In the genomic region with DNA sequence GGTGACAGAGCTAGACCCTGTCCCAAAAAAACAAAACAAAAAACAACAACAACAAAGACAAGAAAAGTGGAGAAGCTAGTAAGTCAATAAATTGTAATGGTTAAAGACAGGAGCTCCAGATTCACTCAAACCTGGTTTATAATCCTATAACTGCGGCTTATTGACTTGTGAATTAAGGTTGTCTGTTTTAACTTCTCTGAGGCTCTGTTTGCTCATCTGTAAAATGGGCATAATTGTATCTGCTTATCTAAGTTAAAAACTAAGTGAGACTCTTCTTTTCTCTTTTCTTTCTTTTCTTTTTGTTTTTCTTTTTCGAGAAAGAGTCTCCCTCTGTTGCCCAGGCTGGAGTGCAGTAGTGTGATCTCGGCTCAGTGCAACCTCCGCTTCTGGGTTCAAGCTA, we compare ENCODE assay signal across 28 cellular contexts.
A peak's percentile ranks its signal among the peaks of the same experiment; 100 is the strongest.
DNase-seq lines count a peak whose midpoint lies in the region; ATAC-seq, FAIRE-seq and TF ChIP-seq lines count a peak whose summit lies in the region.
"Had no signal": no experiment of that assay in that cellular context is flagged by ENCODE, and none has a peak within 500 bp of the region (broad histone marks: within the 10 kb centered on the region; RNA-seq: fewer than 3 reads in every experiment).

No MANE protein-coding gene starts in this region.

- H3K27ac Mint-ChIP-seq in nephron: peak overlapping the region; percentile 92 to 97 (median 95)
- H3K27ac Mint-ChIP-seq: CD14-positive monocyte; CD8-positive, alpha-beta memory T cell had no signal

- dilution Hi-C loops in endothelial cell of umbilical vein (cut with MboI; ENCODE audit: extremely low pct_ligation_motif_present, low sequenced_read_pairs): no loop called here

- no peak overlapping the region for H3K4me2 ChIP-seq in endothelial cell of umbilical vein (ENCODE audit: insufficient read depth, low read length)
- H3K4me2 ChIP-seq: KMS-11 had no signal

- H3K27ac ChIP-seq in heart left ventricle (peak overlapping the region in 10 of 12 donors; percentile 42 to 83 (median 66)), right cardiac atrium (ENCODE audit: low read length) (no peak overlapping the region), endothelial cell of umbilical vein (ENCODE audit: insufficient read depth, low read depth, low read length) (no peak overlapping the region), uterus (peak overlapping the region; percentile 61 to 68)
- H3K27ac ChIP-seq: 22Rv1, KMS-11 had no signal

- CTCF ChIA-PET in endothelial cell of umbilical vein (lab: Charles Lee): interaction anchor here (1.2 to 1.8 kb wide), 2 partner anchors 10 to 12 kb away, joined by 4 to 8 read pairs; no protein-coding TSS in a partner anchor

- peaks cover 43% of the 10 kb centered on the region for H3K9me3 Mint-ChIP-seq in nephron

- H3K9me1 ChIP-seq in endothelial cell of umbilical vein (replicated peaks; ENCODE audit: control insufficient read depth, extremely low read depth, insufficient read depth, low read length): no peaks in the 10 kb centered on the region

- intact Hi-C loops in heart left ventricle (cut with DNase I): loop anchor here in 2 of 10 donors (5.0 to 10.0 kb wide), 2 partner anchors 132 to 139 kb away; partner anchors contain the start of gene SEPTIN11 (in 1 of the 2)
- intact Hi-C loops in right cardiac atrium (cut with DNase I): no loop called here
- intact Hi-C loops in endothelial cell of umbilical vein (cut with micrococcal nuclease): no loop called here
- intact Hi-C loops in uterus (cut with DNase I; ENCODE audit: low total_unique reads): no loop called here

- peaks cover 0 to 24% (median 2%) of the 10 kb centered on the region in 12 donors for H3K9me3 ChIP-seq in heart left ventricle
- H3K9me3 ChIP-seq in right cardiac atrium (ENCODE audit: control insufficient read depth, low read length): no peaks in the 10 kb centered on the region
- no peaks in the 10 kb centered on the region for H3K9me3 ChIP-seq in endothelial cell of umbilical vein (replicated peaks; ENCODE audit: control insufficient read depth, insufficient read depth, low read length)
- H3K9me3 ChIP-seq in uterus: no peaks in the 10 kb centered on the region

- BruUV-seq in endothelial cell of umbilical vein (replicated peaks; lab: Mats Ljungman, UMichigan): no TSS peak

- DNase-seq in heart left ventricle: no peak
- DNase-seq in right cardiac atrium: no peak
- DNase-seq in endothelial cell of umbilical vein (ENCODE audit: low read depth, low spot score): no peak
- DNase-seq in uterus: no peak
- DNase-seq in NCI-H2029 (lab: John Stamatoyannopoulos, UW): no peak
- no peak for DNase-seq in H4 (ENCODE audit: low spot score)
- DNase-seq: ACHN; BE2C; Calu3; CD8-positive, alpha-beta memory T cell; DMS79 treated with DMSO at 0.1 percent for 48 hours; H7; NCI-H1048; NCI-H1417; NCI-H1694; NCI-H2081; NCI-H2227 treated with DMSO at 0.1 percent for 48 hours; NCI-H510A; NCI-H69; RPMI8226; SHP77 had no signal

- H3K4me1 ChIP-seq in heart left ventricle (peaks cover 0 to 25% (median 5%) of the 10 kb centered on the region in 12 donors), right cardiac atrium (ENCODE audit: control insufficient read depth, insufficient read depth, low read length) (no peaks in the 10 kb centered on the region), endothelial cell of umbilical vein (ENCODE audit: control insufficient read depth, extremely low read depth, insufficient read depth, low read length) (peaks cover 3% of the 10 kb centered on the region), uterus (no peaks in the 10 kb centered on the region)
- H3K4me1 ChIP-seq: BE2C had no signal

- WGBS in heart left ventricle, 4 donors: 96 to 98% (median 97%) methylated on average over 4 of the region's 4 CpGs
- 95% methylated on average over 4 of the region's 4 CpGs for WGBS in right cardiac atrium

- no peaks in the 10 kb centered on the region for H3K79me2 ChIP-seq in endothelial cell of umbilical vein (ENCODE audit: control insufficient read depth, insufficient read depth, low read length)

- TF ChIP-seq POLR2A in heart left ventricle (IDR thresholded peaks at IDR 0.05) (no peak), endothelial cell of umbilical vein (IDR thresholded peaks at IDR 0.05; ENCODE audit: low read depth, low read length) (no peak), uterus (IDR thresholded peaks at IDR 0.05) (no peak)

- H3K36me3 Mint-ChIP-seq in nephron (ENCODE audit: low read depth): peaks cover 24% of the 10 kb centered on the region
- H3K36me3 Mint-ChIP-seq: CD14-positive monocyte; CD8-positive, alpha-beta memory T cell had no signal

- H4K20me1 ChIP-seq in endothelial cell of umbilical vein (replicated peaks; ENCODE audit: control insufficient read depth, extremely low read depth, insufficient read depth, low read length): no peaks in the 10 kb centered on the region

- peaks cover 29% of the 10 kb centered on the region for H3K4me1 Mint-ChIP-seq in nephron
- H3K4me1 Mint-ChIP-seq: CD14-positive monocyte; CD8-positive, alpha-beta memory T cell had no signal

- FAIRE-seq in endothelial cell of umbilical vein (lab: Jason Lieb, UNC): peak; percentile 24
- FAIRE-seq: GM12892, GM19239, HTR-8/SVneo had no signal

- no peaks in the 10 kb centered on the region for H3K27me3 Mint-ChIP-seq in nephron (ENCODE audit: low read depth)

- H3K36me3 ChIP-seq in heart left ventricle (no peaks in the 10 kb centered on the region), endothelial cell of umbilical vein (ENCODE audit: control insufficient read depth in 2 of 2, extremely low read depth in 1 of 2, insufficient read depth in 2 of 2, low read length in 2 of 2) (no peaks in the 10 kb centered on the region), uterus (no peaks in the 10 kb centered on the region)
- H3K36me3 ChIP-seq: BE2C had no signal

- TF ChIP-seq CTCF in heart left ventricle (IDR thresholded peaks at IDR 0.05): no peak
- no peak for TF ChIP-seq CTCF in endothelial cell of umbilical vein (IDR thresholded peaks at IDR 0.05; ENCODE audit: extremely low read depth in 1 of 2, insufficient read depth in 1 of 2, low read depth in 1 of 2, low read length in 2 of 2)
- TF ChIP-seq CTCF in nephron (IDR thresholded peaks at IDR 0.05; ENCODE audit: unreplicated experiment in 3 of 3): no peak
- no peak for TF ChIP-seq CTCF in uterus (IDR thresholded peaks at IDR 0.05)

- no peak overlapping the region for H3K9ac ChIP-seq in endothelial cell of umbilical vein (replicated peaks; ENCODE audit: extremely low read depth, insufficient read depth, low read length)
- H3K9ac ChIP-seq: KMS-11 had no signal

- ATAC-seq in heart left ventricle (no peak), right cardiac atrium (no peak)

- no peak overlapping the region for H3K4me3 ChIP-seq in heart left ventricle
- no peak overlapping the region for H3K4me3 ChIP-seq in right cardiac atrium (ENCODE audit: low read length)
- no peak overlapping the region for H3K4me3 ChIP-seq in endothelial cell of umbilical vein (replicated peaks in 1 of 3; ENCODE audit: insufficient read depth in 1 of 3, low read depth in 1 of 3, low read length in 3 of 3)
- no peak overlapping the region for H3K4me3 ChIP-seq in uterus

- H3K4me3 Mint-ChIP-seq in nephron: no peak overlapping the region
- H3K4me3 Mint-ChIP-seq: CD14-positive monocyte; CD8-positive, alpha-beta memory T cell had no signal

- POLR2A ChIA-PET in endothelial cell of umbilical vein (lab: Charles Lee): interaction anchor here (1.2 kb wide), 1 partner anchor 10 kb away, joined by 3 read pairs; no protein-coding TSS in a partner anchor

- H2AFZ ChIP-seq in endothelial cell of umbilical vein (ENCODE audit: low read depth, low read length): no peak overlapping the region

- H3K27me3 ChIP-seq in heart left ventricle (no peaks in the 10 kb centered on the region), right cardiac atrium (ENCODE audit: control insufficient read depth, insufficient read depth) (no peaks in the 10 kb centered on the region), endothelial cell of umbilical vein (ENCODE audit: control insufficient read depth in 2 of 2, insufficient read depth in 2 of 2, low read length in 2 of 2) (no peaks in the 10 kb centered on the region), uterus (no peaks in the 10 kb centered on the region)
- H3K27me3 ChIP-seq: BE2C had no signal

TF ChIP-seq in endothelial cell of umbilical vein, 7 proteins besides CTCF, POLR2A, EP300 and RAD21:
- TF ChIP-seq POLR2AphosphoS5 (IDR thresholded peaks at IDR 0.05; ENCODE audit: insufficient read depth, low read depth, low read length) (no peak), EZH2 (IDR thresholded peaks at IDR 0.05; ENCODE audit: borderline replicate concordance, low read depth, low read length, severe bottlenecking) (no peak), JUN (IDR thresholded peaks at IDR 0.05; ENCODE audit: borderline replicate concordance, insufficient read depth, insufficient read length, low read depth) (no peak), MYC (IDR thresholded peaks at IDR 0.05; ENCODE audit: low read depth, low read length) (no peak), GATA2 (IDR thresholded peaks at IDR 0.05; ENCODE audit: insufficient read depth, insufficient read length, low read depth, low read length) (no peak), FOS (IDR thresholded peaks at IDR 0.05; ENCODE audit: borderline replicate concordance, insufficient read depth, low read length) (no peak)
- TF ChIP-seq, protein P1, sequence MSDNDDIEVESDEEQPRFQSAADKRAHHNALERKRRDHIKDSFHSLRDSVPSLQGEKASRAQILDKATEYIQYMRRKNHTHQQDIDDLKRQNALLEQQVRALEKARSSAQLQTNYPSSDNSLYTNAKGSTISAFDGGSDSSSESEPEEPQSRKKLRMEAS (IDR thresholded peaks at IDR 0.05; ENCODE audit: insufficient read depth, insufficient read length): no peak

Comparison
In these comparisons a context has a peak if more than half of its experiments do, and no peak if none do; other contexts are left out.
1. H3K27ac ChIP-seq: peak in heart left ventricle (10 of 12) and uterus (2 of 2); none in right cardiac atrium (single experiment) and endothelial cell of umbilical vein (single experiment).